13 cellular contexts compared by ENCODE assay signal in genomic region chr19:45474191-45474940, GRCh38. TPM values are rescaled to one million over a fixed set of nuclear protein-coding genes. Genes with fewer than 3 reads are reported as not detected.
DNase-seq lines count a peak whose midpoint lies in the region; ATAC-seq lines count a peak whose summit lies in the region.
"Had no signal": no experiment of that assay in that cellular context is flagged by ENCODE, and none has a peak within 500 bp of the region (broad histone marks: within the 10 kb centered on the region; RNA-seq: fewer than 3 reads in every experiment).

No MANE protein-coding gene starts in this region.

- intact Hi-C loops in naive thymus-derived CD4-positive, alpha-beta T cell (cut with micrococcal nuclease): no loop called here

- no peaks in the 10 kb centered on the region for H3K27me3 ChIP-seq in CD4-positive, CD25-positive, alpha-beta regulatory T cell (ENCODE audit: control insufficient read depth, insufficient read depth, low read length)
- H3K27me3 ChIP-seq in naive thymus-derived CD4-positive, alpha-beta T cell (ENCODE audit: control insufficient read depth in 2 of 2, insufficient read depth in 2 of 2, low read length in 2 of 2): no peaks in the 10 kb centered on the region

- peak in 1 of 3 donors; percentile 61 for DNase-seq in CD4-positive, CD25-positive, alpha-beta regulatory T cell
- DNase-seq in M059J (ENCODE audit: low read depth) (peak; percentile 51), NCI-H774 (lab: John Stamatoyannopoulos, UW) (no peak)
- peak; percentile 55 for DNase-seq in central memory CD4-positive, alpha-beta T cell
- DNase-seq in naive thymus-derived CD4-positive, alpha-beta T cell: peak in 2 of 9 donors; percentile 47 to 61
- DNase-seq: activated T-cell treated with anti-CD3 and anti-CD28 coated beads, Interleukin-2, amount 50 U/mL, for 4 hours; islet precursor cell; SK-N-SH had no signal

- CTCF ChIA-PET in naive thymus-derived CD4-positive, alpha-beta T cell (lab: Charles Lee): interaction anchor here (0.6 to 9.4 kb wide), 2 partner anchors 35 to 44 kb away, joined by 3 to 217 read pairs; no protein-coding TSS in a partner anchor

- no peak for ATAC-seq in CD4-positive, CD25-positive, alpha-beta regulatory T cell (ENCODE audit: low read depth in 2 of 2)
- ATAC-seq in naive thymus-derived CD4-positive, alpha-beta T cell: peak; percentile 0
- no peak for ATAC-seq in HG03432 (IDR thresholded peaks at IDR 0.05; ENCODE audit: unreplicated experiment)
- no peak for ATAC-seq in GM19351 (IDR thresholded peaks at IDR 0.05; ENCODE audit: unreplicated experiment)
- ATAC-seq in GM18519 (IDR thresholded peaks at IDR 0.05; ENCODE audit: low FRiP score, unreplicated experiment): no peak
- ATAC-seq: activated CD4-positive, CD25-positive, alpha-beta regulatory T cell treated with anti-CD3 and anti-CD28 coated beads, Interleukin-2, amount 50 U/mL, for 24 hours; activated T-cell treated with anti-CD3 and anti-CD28 coated beads, Interleukin-2, amount 50 U/mL, for 4 hours had no signal

- H3K27ac Mint-ChIP-seq in CD4-positive, CD25-positive, alpha-beta regulatory T cell: peak overlapping the region in 1 of 3 donors; percentile 47
- H3K27ac Mint-ChIP-seq in naive thymus-derived CD4-positive, alpha-beta T cell: peak overlapping the region in 6 of 9 donors; percentile 32 to 92 (median 64)

- H3K9me3 Mint-ChIP-seq in CD4-positive, CD25-positive, alpha-beta regulatory T cell: peaks cover 0 to 6% (median 0%) of the 10 kb centered on the region in 7 donors
- H3K9me3 Mint-ChIP-seq in naive thymus-derived CD4-positive, alpha-beta T cell: peaks cover 0 to 80% (median 0%) of the 10 kb centered on the region in 11 donors
- H3K9me3 Mint-ChIP-seq: activated T-cell treated with anti-CD3 and anti-CD28 coated beads, Interleukin-2, amount 50 U/mL, for 4 hours had no signal

- peaks cover 11% of the 10 kb centered on the region for H3K27me3 Mint-ChIP-seq in CD4-positive, CD25-positive, alpha-beta regulatory T cell
- peaks cover 9 to 65% (median 23%) of the 10 kb centered on the region in 5 donors for H3K27me3 Mint-ChIP-seq in naive thymus-derived CD4-positive, alpha-beta T cell

- peaks cover 12 to 43% (median 30%) of the 10 kb centered on the region in 4 donors for H3K4me1 Mint-ChIP-seq in CD4-positive, CD25-positive, alpha-beta regulatory T cell
- peaks cover 28 to 74% (median 39%) of the 10 kb centered on the region in 7 donors for H3K4me1 Mint-ChIP-seq in naive thymus-derived CD4-positive, alpha-beta T cell

- no peak overlapping the region for H3K4me3 ChIP-seq in CD4-positive, CD25-positive, alpha-beta regulatory T cell (ENCODE audit: low read depth, low read length)
- H3K4me3 ChIP-seq in naive thymus-derived CD4-positive, alpha-beta T cell (ENCODE audit: low read length): no peak overlapping the region
- H3K4me3 ChIP-seq: upper lobe of left lung had no signal

- POLR2A ChIA-PET in naive thymus-derived CD4-positive, alpha-beta T cell (lab: Charles Lee): interaction anchor here (1.6 kb wide), 1 partner anchor 26 kb away, joined by 4 read pairs; no protein-coding TSS in a partner anchor

- H3K9me3 ChIP-seq in CD4-positive, CD25-positive, alpha-beta regulatory T cell (ENCODE audit: control insufficient read depth in 2 of 2, low read length in 2 of 2): no peaks in the 10 kb centered on the region
- no peaks in the 10 kb centered on the region for H3K9me3 ChIP-seq in naive thymus-derived CD4-positive, alpha-beta T cell (ENCODE audit: control insufficient read depth in 2 of 3, low read length in 3 of 3)
- H3K9me3 ChIP-seq: SK-N-SH, upper lobe of left lung had no signal

- no peak overlapping the region for H3K27ac ChIP-seq in CD4-positive, CD25-positive, alpha-beta regulatory T cell (ENCODE audit: insufficient read depth, low read length, poor library complexity, severe bottlenecking)
- no peak overlapping the region for H3K27ac ChIP-seq in naive thymus-derived CD4-positive, alpha-beta T cell (ENCODE audit: low read depth, low read length)
- H3K27ac ChIP-seq: upper lobe of left lung had no signal

- peaks cover 23% of the 10 kb centered on the region for H3K4me1 ChIP-seq in CD4-positive, CD25-positive, alpha-beta regulatory T cell (ENCODE audit: control insufficient read depth, insufficient read depth, low read length, poor library complexity, severe bottlenecking)
- peaks cover 13 to 22% of the 10 kb centered on the region in 2 donors for H3K4me1 ChIP-seq in naive thymus-derived CD4-positive, alpha-beta T cell (ENCODE audit: control insufficient read depth in 2 of 2, insufficient read depth in 2 of 2, low read length in 2 of 2)

- H3K36me3 Mint-ChIP-seq in CD4-positive, CD25-positive, alpha-beta regulatory T cell: no peaks in the 10 kb centered on the region
- peaks cover 0 to 1% (median 0%) of the 10 kb centered on the region in 5 donors for H3K36me3 Mint-ChIP-seq in naive thymus-derived CD4-positive, alpha-beta T cell

- peak overlapping the region in 3 of 4 donors; percentile 24 to 84 (median 83) for H3K4me3 Mint-ChIP-seq in CD4-positive, CD25-positive, alpha-beta regulatory T cell
- H3K4me3 Mint-ChIP-seq in naive thymus-derived CD4-positive, alpha-beta T cell: peak overlapping the region in 4 of 10 donors; percentile 11 to 96 (median 27)
- H3K4me3 Mint-ChIP-seq: activated T-cell treated with anti-CD3 and anti-CD28 coated beads, Interleukin-2, amount 50 U/mL, for 4 hours had no signal

- H3K36me3 ChIP-seq in CD4-positive, CD25-positive, alpha-beta regulatory T cell (ENCODE audit: control insufficient read depth, insufficient read depth, low read length): peaks cover 17% of the 10 kb centered on the region
- H3K36me3 ChIP-seq in naive thymus-derived CD4-positive, alpha-beta T cell (ENCODE audit: control insufficient read depth in 2 of 3, insufficient read depth in 3 of 3, low read length in 3 of 3): no peaks in the 10 kb centered on the region
- H3K36me3 ChIP-seq: upper lobe of left lung had no signal

RNA-seq across cellular contexts. Expression of gene FOSB, which starts 6.6 kb away (rescaled TPM):
- 731 TPM for total RNA-seq in CD4-positive, CD25-positive, alpha-beta regulatory T cell
- polyA plus RNA-seq in CD4-positive, CD25-positive, alpha-beta regulatory T cell: 10 to 100 TPM in 2 of 4 donors, 1 to 10 TPM in 2; 5.2 to 12.7 (median 9.6) TPM
- total RNA-seq in M059J (2014; rRNA removed; shearing (Covaris generic)): 4.3 and 5.5 TPM in 2 replicates
- 1,000 to 10,000 TPM in 1 of 5 experiments, 100 to 1,000 TPM in 1, 10 to 100 TPM in 2, 1 to 10 TPM in 1; 2.1 to 1,925 (median 22.8) TPM for total RNA-seq in naive thymus-derived CD4-positive, alpha-beta T cell
- polyA plus RNA-seq in naive thymus-derived CD4-positive, alpha-beta T cell: 1 to 10 TPM; 3.0 to 5.3 TPM

RNA-seq across cellular contexts. Expression of gene RTN2, which starts 22.5 kb away (rescaled TPM):
- 1.5 TPM for total RNA-seq in CD4-positive, CD25-positive, alpha-beta regulatory T cell
- polyA plus RNA-seq in CD4-positive, CD25-positive, alpha-beta regulatory T cell: under 1 TPM; 0.09 to 0.88 (median 0.28) TPM
- total RNA-seq in M059J (2014; rRNA removed; shearing (Covaris generic)): 3.5 and 4.2 TPM in 2 replicates
- total RNA-seq in naive thymus-derived CD4-positive, alpha-beta T cell: 1 to 10 TPM in 4 of 5 experiments, under 1 TPM in 1; 0.86 to 3.1 (median 2.4) TPM
- polyA plus RNA-seq in naive thymus-derived CD4-positive, alpha-beta T cell: under 1 TPM; 0.30 to 0.37 TPM

RNA-seq across cellular contexts. Expression of gene PPM1N, which starts 23.9 kb away (rescaled TPM):
- total RNA-seq in CD4-positive, CD25-positive, alpha-beta regulatory T cell: 2.3 TPM
- 1 to 10 TPM; 2.5 to 6.7 (median 3.7) TPM for polyA plus RNA-seq in CD4-positive, CD25-positive, alpha-beta regulatory T cell
- total RNA-seq in M059J (2014; rRNA removed; shearing (Covaris generic)): 0.64 TPM in 1 of 2 replicates, not detected in the other
- 1 to 10 TPM; 1.3 to 8.5 (median 7.8) TPM for total RNA-seq in naive thymus-derived CD4-positive, alpha-beta T cell
- 1 to 10 TPM; 2.8 to 4.0 TPM for polyA plus RNA-seq in naive thymus-derived CD4-positive, alpha-beta T cell

RNA-seq across cellular contexts. Expression of gene VASP, which starts 32.9 kb away (rescaled TPM):
- total RNA-seq in CD4-positive, CD25-positive, alpha-beta regulatory T cell: 115 TPM
- polyA plus RNA-seq in CD4-positive, CD25-positive, alpha-beta regulatory T cell: 10 to 100 TPM; 40.3 to 53.2 (median 50.4) TPM
- 91.6 and 97.7 TPM in 2 replicates for total RNA-seq in M059J (2014; rRNA removed; shearing (Covaris generic))
- 100 to 1,000 TPM in 2 of 5 experiments, 10 to 100 TPM in 3; 71.3 to 206 (median 82.6) TPM for total RNA-seq in naive thymus-derived CD4-positive, alpha-beta T cell
- 10 to 100 TPM; 27.0 to 39.7 TPM for polyA plus RNA-seq in naive thymus-derived CD4-positive, alpha-beta T cell

RNA-seq across cellular contexts. Expression of gene ERCC1, which starts 50.6 kb away (rescaled TPM):
- total RNA-seq in CD4-positive, CD25-positive, alpha-beta regulatory T cell: 30.5 TPM
- polyA plus RNA-seq in CD4-positive, CD25-positive, alpha-beta regulatory T cell: 10 to 100 TPM; 25.9 to 28.7 (median 26.3) TPM
- 78.1 and 87.7 TPM in 2 replicates for total RNA-seq in M059J (2014; rRNA removed; shearing (Covaris generic))
- total RNA-seq in naive thymus-derived CD4-positive, alpha-beta T cell: 10 to 100 TPM; 45.1 to 88.2 (median 53.4) TPM
- polyA plus RNA-seq in naive thymus-derived CD4-positive, alpha-beta T cell: 10 to 100 TPM; 31.7 to 32.7 TPM
